ENCODE assay signal across 1 cellular context in genomic region chr20:35277531-35278395, GRCh38.
TF ChIP-seq lines count a peak whose summit lies in the region.

Gene MMP24OS, minus strand, starts transcription at chr20:35278122. Its CDS starts 193 bp downstream, at chr20:35277929.

TF ChIP-seq in GM12878, 131 proteins besides CTCF, POLR2A, EP300 and RAD21 (continued from another document and continues in another):
- TF ChIP-seq ZBTB40 (IDR thresholded peaks at IDR 0.05; ENCODE audit: borderline replicate concordance) (no peak), SMC3 (IDR thresholded peaks at IDR 0.05; ENCODE audit: borderline replicate concordance, low read length) (no peak), BCL3 (IDR thresholded peaks at IDR 0.05; ENCODE audit: borderline replicate concordance, insufficient read depth, low read depth, low read length, poor library complexity, severe bottlenecking) (peak; percentile 72), MYB (IDR thresholded peaks at IDR 0.05; ENCODE audit: borderline replicate concordance, low read depth, low read length) (no peak), PKNOX1 (IDR thresholded peaks at IDR 0.05) (peak; percentile 62), MEF2B (IDR thresholded peaks at IDR 0.05; ENCODE audit: partially characterized antibody, poor library complexity, severe bottlenecking) (peak; percentile 15), TCF3 (IDR thresholded peaks at IDR 0.05; ENCODE audit: borderline replicate concordance, insufficient read depth, low read depth, low read length) (0 out of 2 replicates have a peak, but pooled peaks have one; percentile 31), SIN3A (IDR thresholded peaks at IDR 0.05; ENCODE audit: low read depth, low read length) (peak; percentile 80), IRF3 (IDR thresholded peaks at IDR 0.05) (no peak), HDGF (IDR thresholded peaks at IDR 0.05) (peak; percentile 88), TAF1 (IDR thresholded peaks at IDR 0.05; ENCODE audit: borderline replicate concordance, low read depth, low read length) (peak; percentile 86; the same call in 1 of the 2 replicates), E2F8 (IDR thresholded peaks at IDR 0.05; ENCODE audit: low read depth, partially characterized antibody) (no peak), CHD2 (IDR thresholded peaks at IDR 0.05; ENCODE audit: borderline replicate concordance, low read depth, low read length) (0 out of 2 replicates have a peak, but pooled peaks have one; percentile 22), E2F4 (IDR thresholded peaks at IDR 0.05; ENCODE audit: low read depth, low read length) (no peak), STAT1 (conservative IDR thresholded peaks at IDR 0.05) (no peak), YY1 (IDR thresholded peaks at IDR 0.05; ENCODE audit: low read depth, low read length) (peak; percentile 8; the same call in 1 of the 2 replicates), CREB1 (IDR thresholded peaks at IDR 0.05; ENCODE audit: low read depth) (peak; percentile 88), CBX5 (IDR thresholded peaks at IDR 0.05; ENCODE audit: low read depth) (no peak), PAX5 (IDR thresholded peaks at IDR 0.05; ENCODE audit: borderline replicate concordance, low read depth, low read length) (peak; percentile 69; the same call in 1 of the 2 replicates), CHD1 (IDR thresholded peaks at IDR 0.05; ENCODE audit: low read depth, low read length) (no peak), RB1 (IDR thresholded peaks at IDR 0.05; ENCODE audit: borderline replicate concordance) (no peak), PML (IDR thresholded peaks at IDR 0.05; ENCODE audit: low read length) (peak; percentile 58; the same call in 1 of the 2 replicates), NR2C1 (IDR thresholded peaks at IDR 0.05) (no peak), RELA (IDR thresholded peaks at IDR 0.05; ENCODE audit: borderline replicate concordance, partially characterized antibody) (no peak), YBX1 (IDR thresholded peaks at IDR 0.05) (no peak), SREBF2 (IDR thresholded peaks at IDR 0.05; ENCODE audit: low read length) (no peak), SMARCA5 (IDR thresholded peaks at IDR 0.05) (no peak), SPI1 (IDR thresholded peaks at IDR 0.05; ENCODE audit: borderline replicate concordance, insufficient read depth, low read depth, low read length) (peak; percentile 39; the same call in 1 of the 2 replicates), FOS (IDR thresholded peaks at IDR 0.05; ENCODE audit: borderline replicate concordance, extremely low read depth, insufficient read length) (no peak), RAD51 (IDR thresholded peaks at IDR 0.05) (no peak), STAT3 (IDR thresholded peaks at IDR 0.05; ENCODE audit: low read depth, low read length) (no peak), DPF2 (IDR thresholded peaks at IDR 0.05) (no peak), NFYA (IDR thresholded peaks at IDR 0.05; ENCODE audit: borderline replicate concordance, low read depth, low read length) (no peak), LARP7 (IDR thresholded peaks at IDR 0.05) (no peak), TCF7 (IDR thresholded peaks at IDR 0.05; ENCODE audit: borderline replicate concordance) (no peak), ZNF207 (IDR thresholded peaks at IDR 0.05; ENCODE audit: borderline replicate concordance) (no peak), SMAD5 (IDR thresholded peaks at IDR 0.05; ENCODE audit: low read depth) (peak; percentile 71)
- TF ChIP-seq, protein P1, sequence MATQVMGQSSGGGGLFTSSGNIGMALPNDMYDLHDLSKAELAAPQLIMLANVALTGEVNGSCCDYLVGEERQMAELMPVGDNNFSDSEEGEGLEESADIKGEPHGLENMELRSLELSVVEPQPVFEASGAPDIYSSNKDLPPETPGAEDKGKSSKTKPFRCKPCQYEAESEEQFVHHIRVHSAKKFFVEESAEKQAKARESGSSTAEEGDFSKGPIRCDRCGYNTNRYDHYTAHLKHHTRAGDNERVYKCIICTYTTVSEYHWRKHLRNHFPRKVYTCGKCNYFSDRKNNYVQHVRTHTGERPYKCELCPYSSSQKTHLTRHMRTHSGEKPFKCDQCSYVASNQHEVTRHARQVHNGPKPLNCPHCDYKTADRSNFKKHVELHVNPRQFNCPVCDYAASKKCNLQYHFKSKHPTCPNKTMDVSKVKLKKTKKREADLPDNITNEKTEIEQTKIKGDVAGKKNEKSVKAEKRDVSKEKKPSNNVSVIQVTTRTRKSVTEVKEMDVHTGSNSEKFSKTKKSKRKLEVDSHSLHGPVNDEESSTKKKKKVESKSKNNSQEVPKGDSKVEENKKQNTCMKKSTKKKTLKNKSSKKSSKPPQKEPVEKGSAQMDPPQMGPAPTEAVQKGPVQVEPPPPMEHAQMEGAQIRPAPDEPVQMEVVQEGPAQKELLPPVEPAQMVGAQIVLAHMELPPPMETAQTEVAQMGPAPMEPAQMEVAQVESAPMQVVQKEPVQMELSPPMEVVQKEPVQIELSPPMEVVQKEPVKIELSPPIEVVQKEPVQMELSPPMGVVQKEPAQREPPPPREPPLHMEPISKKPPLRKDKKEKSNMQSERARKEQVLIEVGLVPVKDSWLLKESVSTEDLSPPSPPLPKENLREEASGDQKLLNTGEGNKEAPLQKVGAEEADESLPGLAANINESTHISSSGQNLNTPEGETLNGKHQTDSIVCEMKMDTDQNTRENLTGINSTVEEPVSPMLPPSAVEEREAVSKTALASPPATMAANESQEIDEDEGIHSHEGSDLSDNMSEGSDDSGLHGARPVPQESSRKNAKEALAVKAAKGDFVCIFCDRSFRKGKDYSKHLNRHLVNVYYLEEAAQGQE (IDR thresholded peaks at IDR 0.05; ENCODE audit: low read depth, low read length): no peak
- TF ChIP-seq, protein P2, sequence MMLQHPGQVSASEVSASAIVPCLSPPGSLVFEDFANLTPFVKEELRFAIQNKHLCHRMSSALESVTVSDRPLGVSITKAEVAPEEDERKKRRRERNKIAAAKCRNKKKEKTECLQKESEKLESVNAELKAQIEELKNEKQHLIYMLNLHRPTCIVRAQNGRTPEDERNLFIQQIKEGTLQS (IDR thresholded peaks at IDR 0.05; ENCODE audit: borderline replicate concordance, extremely low read depth, low read depth, low read length): no peak
- TF ChIP-seq, protein P3, sequence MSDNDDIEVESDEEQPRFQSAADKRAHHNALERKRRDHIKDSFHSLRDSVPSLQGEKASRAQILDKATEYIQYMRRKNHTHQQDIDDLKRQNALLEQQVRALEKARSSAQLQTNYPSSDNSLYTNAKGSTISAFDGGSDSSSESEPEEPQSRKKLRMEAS (IDR thresholded peaks at IDR 0.05; ENCODE audit: low read depth, low read length): 0 out of 2 replicates have a peak, but pooled peaks have one; percentile 12
- TF ChIP-seq, protein P4, sequence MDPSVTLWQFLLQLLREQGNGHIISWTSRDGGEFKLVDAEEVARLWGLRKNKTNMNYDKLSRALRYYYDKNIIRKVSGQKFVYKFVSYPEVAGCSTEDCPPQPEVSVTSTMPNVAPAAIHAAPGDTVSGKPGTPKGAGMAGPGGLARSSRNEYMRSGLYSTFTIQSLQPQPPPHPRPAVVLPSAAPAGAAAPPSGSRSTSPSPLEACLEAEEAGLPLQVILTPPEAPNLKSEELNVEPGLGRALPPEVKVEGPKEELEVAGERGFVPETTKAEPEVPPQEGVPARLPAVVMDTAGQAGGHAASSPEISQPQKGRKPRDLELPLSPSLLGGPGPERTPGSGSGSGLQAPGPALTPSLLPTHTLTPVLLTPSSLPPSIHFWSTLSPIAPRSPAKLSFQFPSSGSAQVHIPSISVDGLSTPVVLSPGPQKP (IDR thresholded peaks at IDR 0.05; ENCODE audit: low read depth, low read length): no peak; the same call in 1 of the 2 replicates
- TF ChIP-seq, protein P5, sequence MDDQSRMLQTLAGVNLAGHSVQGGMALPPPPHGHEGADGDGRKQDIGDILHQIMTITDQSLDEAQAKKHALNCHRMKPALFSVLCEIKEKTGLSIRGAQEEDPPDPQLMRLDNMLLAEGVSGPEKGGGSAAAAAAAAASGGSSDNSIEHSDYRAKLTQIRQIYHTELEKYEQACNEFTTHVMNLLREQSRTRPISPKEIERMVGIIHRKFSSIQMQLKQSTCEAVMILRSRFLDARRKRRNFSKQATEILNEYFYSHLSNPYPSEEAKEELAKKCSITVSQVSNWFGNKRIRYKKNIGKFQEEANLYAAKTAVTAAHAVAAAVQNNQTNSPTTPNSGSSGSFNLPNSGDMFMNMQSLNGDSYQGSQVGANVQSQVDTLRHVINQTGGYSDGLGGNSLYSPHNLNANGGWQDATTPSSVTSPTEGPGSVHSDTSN (IDR thresholded peaks at IDR 0.05; ENCODE audit: insufficient replicate concordance, low read depth, low read length): peak; percentile 2
